In the genomic region with DNA sequence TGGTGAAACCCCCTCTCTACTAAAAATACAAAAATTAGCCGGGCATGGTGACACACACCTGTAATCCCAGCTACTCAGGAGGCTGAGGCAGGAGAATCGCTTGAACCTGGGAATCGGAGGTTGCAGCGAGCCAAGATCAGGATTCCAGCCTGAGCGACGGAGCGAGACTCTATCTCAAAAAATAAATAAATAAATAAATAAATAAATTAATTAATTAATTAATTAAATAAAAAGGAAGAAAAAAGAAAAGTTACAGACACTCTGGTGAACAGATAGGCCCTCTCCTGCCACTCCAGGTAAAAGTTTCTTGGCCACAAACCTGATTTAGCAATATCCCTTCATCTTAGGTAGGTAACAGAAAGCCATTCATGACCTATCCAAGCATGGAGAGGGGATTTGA, we compare ENCODE assay signal across 1 cellular context.
A peak's percentile ranks its signal among the peaks of the same experiment; 100 is the strongest.
TF ChIP-seq lines count a peak whose summit lies in the region.

No MANE protein-coding gene starts in this region.

TF ChIP-seq in HEK293, 187 proteins besides CTCF, POLR2A, EP300 and RAD21 (continued from another document):
- TF ChIP-seq, protein P1, sequence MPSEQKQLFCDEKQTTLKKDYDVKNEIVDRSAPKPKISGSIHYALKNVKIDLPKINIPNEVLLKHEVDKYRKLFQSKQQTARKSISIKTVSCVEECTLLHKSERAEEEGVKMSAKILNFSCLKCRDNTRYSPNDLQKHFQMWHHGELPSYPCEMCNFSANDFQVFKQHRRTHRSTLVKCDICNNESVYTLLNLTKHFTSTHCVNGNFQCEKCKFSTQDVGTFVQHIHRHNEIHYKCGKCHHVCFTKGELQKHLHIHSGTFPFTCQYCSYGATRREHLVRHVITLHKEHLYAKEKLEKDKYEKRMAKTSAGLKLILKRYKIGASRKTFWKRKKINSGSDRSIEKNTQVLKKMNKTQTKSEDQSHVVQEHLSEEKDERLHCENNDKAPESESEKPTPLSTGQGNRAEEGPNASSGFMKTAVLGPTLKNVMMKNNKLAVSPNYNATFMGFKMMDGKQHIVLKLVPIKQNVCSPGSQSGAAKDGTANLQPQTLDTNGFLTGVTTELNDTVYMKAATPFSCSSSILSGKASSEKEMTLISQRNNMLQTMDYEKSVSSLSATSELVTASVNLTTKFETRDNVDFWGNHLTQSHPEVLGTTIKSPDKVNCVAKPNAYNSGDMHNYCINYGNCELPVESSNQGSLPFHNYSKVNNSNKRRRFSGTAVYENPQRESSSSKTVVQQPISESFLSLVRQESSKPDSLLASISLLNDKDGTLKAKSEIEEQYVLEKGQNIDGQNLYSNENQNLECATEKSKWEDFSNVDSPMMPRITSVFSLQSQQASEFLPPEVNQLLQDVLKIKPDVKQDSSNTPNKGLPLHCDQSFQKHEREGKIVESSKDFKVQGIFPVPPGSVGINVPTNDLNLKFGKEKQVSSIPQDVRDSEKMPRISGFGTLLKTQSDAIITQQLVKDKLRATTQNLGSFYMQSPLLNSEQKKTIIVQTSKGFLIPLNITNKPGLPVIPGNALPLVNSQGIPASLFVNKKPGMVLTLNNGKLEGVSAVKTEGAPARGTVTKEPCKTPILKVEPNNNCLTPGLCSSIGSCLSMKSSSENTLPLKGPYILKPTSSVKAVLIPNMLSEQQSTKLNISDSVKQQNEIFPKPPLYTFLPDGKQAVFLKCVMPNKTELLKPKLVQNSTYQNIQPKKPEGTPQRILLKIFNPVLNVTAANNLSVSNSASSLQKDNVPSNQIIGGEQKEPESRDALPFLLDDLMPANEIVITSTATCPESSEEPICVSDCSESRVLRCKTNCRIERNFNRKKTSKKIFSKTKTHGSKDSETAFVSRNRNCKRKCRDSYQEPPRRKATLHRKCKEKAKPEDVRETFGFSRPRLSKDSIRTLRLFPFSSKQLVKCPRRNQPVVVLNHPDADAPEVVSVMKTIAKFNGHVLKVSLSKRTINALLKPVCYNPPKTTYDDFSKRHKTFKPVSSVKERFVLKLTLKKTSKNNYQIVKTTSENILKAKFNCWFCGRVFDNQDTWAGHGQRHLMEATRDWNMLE (tag by site-specific recombination; conservative IDR thresholded peaks at IDR 0.05; ENCODE audit: low read depth): peak; percentile 75
- TF ChIP-seq SP3 (tag by site-specific recombination; IDR thresholded peaks at IDR 0.05) (0 out of 2 replicates have a peak, but pooled peaks have one; percentile 13), ZNF426 (tag by site-specific recombination; IDR thresholded peaks at IDR 0.05) (peak; percentile 74), ZNF558 (tag by site-specific recombination; IDR thresholded peaks at IDR 0.05) (0 out of 2 replicates have a peak, but pooled peaks have one; percentile 20), ZNF394 (tag by site-specific recombination; IDR thresholded peaks at IDR 0.05; ENCODE audit: borderline replicate concordance) (peak; percentile 92), ZBTB8A (tag by site-specific recombination; IDR thresholded peaks at IDR 0.05) (peak; percentile 60)
- TF ChIP-seq, protein P2, sequence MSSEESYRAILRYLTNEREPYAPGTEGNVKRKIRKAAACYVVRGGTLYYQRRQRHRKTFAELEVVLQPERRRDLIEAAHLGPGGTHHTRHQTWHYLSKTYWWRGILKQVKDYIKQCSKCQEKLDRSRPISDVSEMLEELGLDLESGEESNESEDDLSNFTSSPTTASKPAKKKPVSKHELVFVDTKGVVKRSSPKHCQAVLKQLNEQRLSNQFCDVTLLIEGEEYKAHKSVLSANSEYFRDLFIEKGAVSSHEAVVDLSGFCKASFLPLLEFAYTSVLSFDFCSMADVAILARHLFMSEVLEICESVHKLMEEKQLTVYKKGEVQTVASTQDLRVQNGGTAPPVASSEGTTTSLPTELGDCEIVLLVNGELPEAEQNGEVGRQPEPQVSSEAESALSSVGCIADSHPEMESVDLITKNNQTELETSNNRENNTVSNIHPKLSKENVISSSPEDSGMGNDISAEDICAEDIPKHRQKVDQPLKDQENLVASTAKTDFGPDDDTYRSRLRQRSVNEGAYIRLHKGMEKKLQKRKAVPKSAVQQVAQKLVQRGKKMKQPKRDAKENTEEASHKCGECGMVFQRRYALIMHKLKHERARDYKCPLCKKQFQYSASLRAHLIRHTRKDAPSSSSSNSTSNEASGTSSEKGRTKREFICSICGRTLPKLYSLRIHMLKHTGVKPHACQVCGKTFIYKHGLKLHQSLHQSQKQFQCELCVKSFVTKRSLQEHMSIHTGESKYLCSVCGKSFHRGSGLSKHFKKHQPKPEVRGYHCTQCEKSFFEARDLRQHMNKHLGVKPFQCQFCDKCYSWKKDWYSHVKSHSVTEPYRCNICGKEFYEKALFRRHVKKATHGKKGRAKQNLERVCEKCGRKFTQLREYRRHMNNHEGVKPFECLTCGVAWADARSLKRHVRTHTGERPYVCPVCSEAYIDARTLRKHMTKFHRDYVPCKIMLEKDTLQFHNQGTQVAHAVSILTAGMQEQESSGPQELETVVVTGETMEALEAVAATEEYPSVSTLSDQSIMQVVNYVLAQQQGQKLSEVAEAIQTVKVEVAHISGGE (tag by site-specific recombination; conservative IDR thresholded peaks at IDR 0.05; ENCODE audit: low read depth): peak; percentile 60
